ENCODE assay signal across 5 cellular contexts in genomic region chr14:103282309-103282708, GRCh38. TPM values are rescaled to one million over a fixed set of nuclear protein-coding genes. Genes with fewer than 3 reads are reported as not detected.
A peak's percentile ranks its signal among the peaks of the same experiment; 100 is the strongest.
DNase-seq lines count a peak whose midpoint lies in the region; ATAC-seq, FAIRE-seq and TF ChIP-seq lines count a peak whose summit lies in the region.
"Not testable (repeated sequence)": the region's sequence is repeated elsewhere in the genome, so short reads cannot be mapped to it uniquely, and the experiment has no call there.

No MANE protein-coding gene starts in this region.

- not testable (repeated sequence) for H2BK20ac ChIP-seq in H1 (ENCODE audit: low read length)

- FAIRE-seq in A549 (lab: Jason Lieb, UNC); H1 (lab: Jason Lieb, UNC): not testable (repeated sequence)

- POLR2A ChIA-PET in A549 (lab: Yijun Ruan, JAX); H1 (lab: Charles Lee; ENCODE audit: partially characterized antibody): not testable (repeated sequence)

- H2BK15ac ChIP-seq in H1 (ENCODE audit: low read length) = not testable (repeated sequence)

- H2AK5ac ChIP-seq in H1 (ENCODE audit: low read depth, low read length) = not testable (repeated sequence)

- not testable (repeated sequence) for H3K14ac ChIP-seq in H1 (ENCODE audit: insufficient read length)

- H3K79me2 ChIP-seq in H1 (ENCODE audit: control insufficient read depth in 1 of 2, insufficient read depth in 2 of 2, low read length in 2 of 2) = not testable (repeated sequence)

- not testable (repeated sequence) for H4K5ac ChIP-seq in H1 (ENCODE audit: insufficient read length, low read depth, low read length)

- not testable (repeated sequence) for TF ChIP-seq POLR2A in A549 (IDR thresholded peaks at IDR 0.05; ENCODE audit: low read length); H1 (IDR thresholded peaks at IDR 0.05; ENCODE audit: control extremely low read depth in 1 of 2, low read depth in 2 of 2, low read length in 2 of 2)

- H3K4me3 ChIP-seq in A549; NT2/D1 (ENCODE audit: insufficient read length, low read depth); H1 (ENCODE audit: extremely low read depth in 1 of 4, insufficient read depth in 2 of 4, low read depth in 3 of 4, low read length in 4 of 4): not testable (repeated sequence)

- DNase-seq in A549 (ENCODE audit: low read depth in 1 of 2, low spot score in 1 of 2); NT2/D1 (ENCODE audit: low read depth, low spot score); H1 (ENCODE audit: low read depth in 1 of 2, low spot score in 2 of 2): not testable (repeated sequence)
- DNase-seq in mesenteric fat pad (ENCODE audit: low spot score) = peak; percentile 71
- peak; percentile 47 for DNase-seq in posterior vena cava (ENCODE audit: low spot score)

- not testable (repeated sequence) for H3K18ac ChIP-seq in H1 (ENCODE audit: extremely low read depth, low read length)

- intact Hi-C loops in posterior vena cava (cut with DNase I) = not testable (repeated sequence)

- H3K4me1 ChIP-seq in A549 = peaks cover 34% of the 10 kb centered on the region
- not testable (repeated sequence) for H3K4me1 ChIP-seq in NT2/D1 (ENCODE audit: insufficient read depth, insufficient read length)
- peaks cover 5 to 26% (median 15%) of the 10 kb centered on the region in 4 experiments for H3K4me1 ChIP-seq in H1 (replicated peaks in 1 of 4; ENCODE audit: control insufficient read depth in 3 of 4, insufficient read depth in 4 of 4, low read length in 3 of 4)

- CTCF ChIA-PET in A549 (lab: Yijun Ruan, JAX) (interaction anchor here (0.6 to 15.9 kb wide), 12 partner anchors 10 to 208 kb away, joined by 3 to 345 read pairs (median 4); no protein-coding TSS in a partner anchor), H1 (lab: Charles Lee; ENCODE audit: partially characterized antibody) (interaction anchor here (1.2 to 3.8 kb wide), 18 partner anchors 9 to 192 kb away, joined by 3 to 31 read pairs (median 5); partner anchors contain the start of gene TNFAIP2)

- H4K8ac ChIP-seq in H1 (ENCODE audit: extremely low read depth, insufficient read depth, low read length) = not testable (repeated sequence)

- ATAC-seq in A549 = not testable (repeated sequence)

- not testable (repeated sequence) for H3K79me1 ChIP-seq in H1 (ENCODE audit: low read depth, low read length)

- H2BK12ac ChIP-seq in H1 (ENCODE audit: low read depth, low read length) = 0 out of 2 replicates have a peak overlapping the region, but pooled peaks have one; percentile 77

- H2BK5ac ChIP-seq in H1 (ENCODE audit: low read depth, low read length) = not testable (repeated sequence)

- not testable (repeated sequence) for H4K20me1 ChIP-seq in H1 (replicated peaks in 1 of 2; ENCODE audit: control insufficient read depth in 1 of 2, insufficient read depth in 2 of 2, low read length in 2 of 2)

- peak overlapping the region; percentile 18 for H3K9ac ChIP-seq in NT2/D1 (ENCODE audit: insufficient read length, low read depth)
- not testable (repeated sequence) for H3K9ac ChIP-seq in H1 (replicated peaks in 1 of 4; ENCODE audit: extremely low read depth in 1 of 4, low read depth in 3 of 4, low read length in 3 of 4)

- not testable (repeated sequence) for H3K23ac ChIP-seq in H1 (ENCODE audit: insufficient read length)

- not testable (repeated sequence) for H4K91ac ChIP-seq in H1 (replicated peaks; ENCODE audit: insufficient read length, low read length)

- peak overlapping the region; percentile 61 to 80; a peak in 3 of 6 replicates for H3K27ac ChIP-seq in A549
- not testable (repeated sequence) for H3K27ac ChIP-seq in H1 (ENCODE audit: low read depth, low read length)

- TF ChIP-seq EP300 in A549 (IDR thresholded peaks at IDR 0.05); H1 (IDR thresholded peaks at IDR 0.05; ENCODE audit: borderline replicate concordance in 1 of 2, low read depth in 2 of 2, low read length in 2 of 2): not testable (repeated sequence)

- not testable (repeated sequence) for H3K23me2 ChIP-seq in H1 (ENCODE audit: low read depth, low read length)

- not testable (repeated sequence) for H3K36me3 ChIP-seq in NT2/D1 (ENCODE audit: insufficient read depth, insufficient read length, low read length); H1 (ENCODE audit: control insufficient read depth in 2 of 4, insufficient read depth in 4 of 4, low read length in 3 of 4)

- H3K9me3 ChIP-seq in A549; NT2/D1 (ENCODE audit: insufficient read depth, low read length); H1 (ENCODE audit: insufficient read depth in 2 of 2, low read depth in 1 of 2, low read length in 1 of 2): not testable (repeated sequence)

- 90% methylated on average over 17 of the region's 17 CpGs for WGBS in A549 (ENCODE audit: missing lambda C conversion rate)
- 87% methylated on average over 10 of the region's 17 CpGs; no CpG with 5 or more reads in 1 of the 2 experiments for WGBS in H1 (ENCODE audit: extremely low coverage in 1 of 2, insufficient coverage in 1 of 2, insufficient read length in 1 of 2, insufficient replicate concordance in 2 of 2, low coverage in 1 of 2, low lambda C conversion rate in 2 of 2, missing lambda C conversion rate in 1 of 2), 2 experiments

- H3K4me2 ChIP-seq in A549; H1 (ENCODE audit: insufficient read depth in 1 of 2, low read depth in 2 of 2, low read length in 2 of 2): not testable (repeated sequence)

- H2AFZ ChIP-seq in H1 (ENCODE audit: low read length) = not testable (repeated sequence)

- not testable (repeated sequence) for TF ChIP-seq RAD21 in A549 (conservative IDR thresholded peaks at IDR 0.05 in 1 of 2, IDR thresholded peaks at IDR 0.05 in 1 of 2); H1 (IDR thresholded peaks at IDR 0.05 in 1 of 2, conservative IDR thresholded peaks at IDR 0.05 in 1 of 2; ENCODE audit: low read depth in 2 of 2, low read length in 2 of 2)

- H3K27me3 ChIP-seq in NT2/D1 (ENCODE audit: insufficient read depth, insufficient read length) = not testable (repeated sequence)
- peaks cover 0 to 20% (median 11%) of the 10 kb centered on the region in 4 experiments; a peak in 5 of 7 replicates for H3K27me3 ChIP-seq in H1 (replicated peaks in 1 of 4; ENCODE audit: control insufficient read depth in 3 of 4, extremely low read depth in 1 of 4, insufficient read depth in 3 of 4, low read length in 3 of 4)

- not testable (repeated sequence) for H3K4ac ChIP-seq in H1 (replicated peaks; ENCODE audit: insufficient read length, low read depth, low read length)

- TF ChIP-seq CTCF in A549 (IDR thresholded peaks at IDR 0.05); H1 (IDR thresholded peaks at IDR 0.05; ENCODE audit: control extremely low read depth in 1 of 3, insufficient read depth in 1 of 3, low read depth in 1 of 3, low read length in 3 of 3): not testable (repeated sequence)

- H2BK120ac ChIP-seq in H1 (replicated peaks; ENCODE audit: low read depth, low read length) = not testable (repeated sequence)

- H3K56ac ChIP-seq in H1 (replicated peaks; ENCODE audit: insufficient read length, low read depth, low read length) = not testable (repeated sequence)

RNA-seq across cellular contexts. Expression of gene EIF5, which starts 51.7 kb away (rescaled TPM):
- polyA plus RNA-seq in A549 (2011; rRNA removed) (509 and 591 TPM in 2 replicates), A549 (2017; fragmentation: RNase III; extraction: RNeasy Plus Mini Kit Qiagen cat#74134 plus additional on column Dnase treatment) (276 to 288 TPM (median 281 TPM) in 3 replicates), H1 (2011; rRNA removed) (179 and 184 TPM in 2 replicates)
- polyA plus RNA-seq in A549 (2012; cell fraction: cytosol; rRNA removed) = 193 and 219 TPM in 2 replicates
- polyA plus RNA-seq in A549 (2012; cell fraction: nucleus; rRNA removed) = 137 and 145 TPM in 2 replicates
- polyA minus RNA-seq in A549 (2011; rRNA and poly(A)+ RNA removed) = 204 and 274 TPM in 2 replicates
- total RNA-seq in H1 (2021; fragmentation: NEBNext Ultra II Directional; extraction: Animal tissue kit (Norgen Biotek cat#: 25700)) = 323 and 328 TPM in 2 replicates
- polyA plus RNA-seq in H1 (2011; cell fraction: cytosol; rRNA removed) = 254 TPM
- polyA plus RNA-seq in H1 (2011; cell fraction: nucleus; rRNA removed) = 169 TPM
- polyA plus RNA-seq in H1 (2012, experiment 1 of 2) = 243 to 415 TPM (median 345 TPM) in 4 replicates
- 24.0 TPM for polyA plus RNA-seq in H1 (2012, experiment 2 of 2)
- polyA plus RNA-seq in H1 (2013, experiment 1 of 2) = 314 TPM
- polyA plus RNA-seq in H1 (2013, experiment 2 of 2) = 325 TPM
- polyA minus RNA-seq in H1 (2011; rRNA and poly(A)+ RNA removed) = 277 and 334 TPM in 2 replicates
- polyA minus RNA-seq in H1 (2011; cell fraction: cytosol; rRNA and poly(A)+ RNA removed) = 213 TPM
- polyA minus RNA-seq in H1 (2011; cell fraction: nucleus; rRNA and poly(A)+ RNA removed) = 361 TPM
- total RNA-seq in mesenteric fat pad (267 TPM), posterior vena cava (100 to 1,000 TPM; 191 to 232 TPM)
